ENCODE assay signal across 8 cellular contexts in the genomic region with DNA sequence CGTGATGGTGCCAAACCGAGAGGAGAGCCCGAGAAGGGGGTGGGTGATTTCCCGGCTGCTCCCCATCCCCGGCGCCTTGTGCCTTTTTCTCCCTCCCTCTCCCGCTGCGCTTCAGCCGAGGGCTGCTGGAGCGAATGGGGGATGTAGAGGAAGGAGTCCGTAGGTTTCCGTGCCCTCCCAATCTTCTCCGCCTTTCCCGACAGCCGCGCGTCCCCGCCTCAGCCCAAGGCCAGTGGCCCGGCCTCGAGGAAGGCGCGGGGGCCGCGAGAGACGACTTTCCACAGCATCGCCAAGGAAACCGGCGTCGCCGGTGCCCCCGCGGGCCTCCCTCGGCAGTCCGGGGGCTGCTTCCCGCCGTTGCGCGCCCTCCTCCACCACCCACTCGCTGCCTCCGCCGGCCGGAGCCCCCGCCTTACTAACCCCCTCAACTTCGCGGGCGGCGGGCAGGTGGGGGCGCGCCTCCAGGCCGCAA. TPM values are rescaled to one million over a fixed set of nuclear protein-coding genes. Genes with fewer than 3 reads are reported as not detected.
DNase-seq lines count a peak whose midpoint lies in the region; ATAC-seq and TF ChIP-seq lines count a peak whose summit lies in the region.

No MANE protein-coding gene starts in this region.

- TF ChIP-seq EP300 in tibial nerve (IDR thresholded peaks at IDR 0.05) = no peak

- H3K27me3 ChIP-seq in lung (ENCODE audit: control insufficient read depth, insufficient read depth) (no peaks in the 10 kb centered on the region), tibial nerve (peaks cover 0 to 27% of the 10 kb centered on the region in 2 donors)

- WGBS in lung, 2 donors = 1% methylated on average over 40 to 50 of the region's 50 CpGs
- 1% methylated on average over 49 to 50 of the region's 50 CpGs for WGBS in tibial nerve, 2 donors

- TF ChIP-seq CTCF in astrocyte of the cerebellum (IDR thresholded peaks at IDR 0.05; ENCODE audit: low read depth, low read length, missing control alignments) = no peak
- no peak for TF ChIP-seq CTCF in lung (IDR thresholded peaks at IDR 0.05; ENCODE audit: control extremely low read depth, extremely low read depth)
- TF ChIP-seq CTCF in tibial nerve (IDR thresholded peaks at IDR 0.05) = no peak

- H3K9me3 ChIP-seq in lung (ENCODE audit: control insufficient read depth in 2 of 2, insufficient read depth in 1 of 2, low read length in 1 of 2) (no peaks in the 10 kb centered on the region), tibial nerve (no peaks in the 10 kb centered on the region)

- peak overlapping the region; percentile 64 for H3K4me3 ChIP-seq in astrocyte of the cerebellum (ENCODE audit: low read depth, low read length)
- H3K4me3 ChIP-seq in lung = peak overlapping the region; percentile 71
- peak overlapping the region; percentile 79 to 96 (median 86) for H3K4me3 ChIP-seq in tibial nerve

- peak; percentile 73 for DNase-seq in activated effector memory CD4-positive, alpha-beta T cell treated with anti-CD3 and anti-CD28 coated beads, Interleukin-2, amount 50 U/mL, for 16 hours
- no peak for DNase-seq in activated effector memory CD4-positive, alpha-beta T cell treated with Interleukin-2 at 50 U/mL for 16 hours
- DNase-seq in astrocyte of the cerebellum (ENCODE audit: low read depth) = no peak
- DNase-seq in lung (ENCODE audit: low spot score) = no peak
- no peak for DNase-seq in tibial nerve (ENCODE audit: low spot score in 2 of 2)
- no peak for DNase-seq in NCI-H2107 treated with DMSO at 0.1 percent for 48 hours (lab: John Stamatoyannopoulos, UW; ENCODE audit: unreplicated experiment)

- H3K27ac ChIP-seq in lung (ENCODE audit: low read depth in 1 of 2, low read length in 1 of 2) = peak overlapping the region in 1 of 2 donors; percentile 62
- peak overlapping the region; percentile 1 to 94 (median 52) for H3K27ac ChIP-seq in tibial nerve

- TF ChIP-seq POLR2A in tibial nerve (IDR thresholded peaks at IDR 0.05) = no peak

- H3K4me1 ChIP-seq in lung (ENCODE audit: control insufficient read depth in 2 of 2, insufficient read depth in 2 of 2, low read length in 2 of 2) (peaks cover 5 to 22% of the 10 kb centered on the region in 2 donors), tibial nerve (peaks cover 0 to 54% (median 28%) of the 10 kb centered on the region in 4 donors)

- H3K36me3 ChIP-seq in lung (ENCODE audit: control insufficient read depth in 2 of 2, insufficient read depth in 2 of 2, low read length in 2 of 2) (no peaks in the 10 kb centered on the region), tibial nerve (peaks cover 0 to 18% (median 0%) of the 10 kb centered on the region in 3 donors)

- in situ Hi-C loops in astrocyte of the cerebellum (cut with HindIII; ENCODE audit: low sequenced_read_pairs) = no loop called here

- ATAC-seq in lung (ENCODE audit: insufficient read depth, low FRiP score) (no peak), GM21367 (IDR thresholded peaks at IDR 0.05; ENCODE audit: unreplicated experiment) (no peak), HG03280 (IDR thresholded peaks at IDR 0.05; ENCODE audit: unreplicated experiment) (no peak)

RNA-seq across cellular contexts. Expression of a gene that starts 1.2 kb away (rescaled TPM):
- 1 to 10 TPM in 1 of 2 donors, under 1 TPM in 1; 0.82 to 7.8 TPM for total RNA-seq in lung
- polyA plus RNA-seq in lung = 10 to 100 TPM in 1 of 2 donors, 1 to 10 TPM in 1; 2.9 to 15.5 TPM
- 10 to 100 TPM; 19.4 to 35.4 (median 27.7) TPM for total RNA-seq in tibial nerve

RNA-seq across cellular contexts. Expression of a gene that starts 10.4 kb away (rescaled TPM):
- 10 to 100 TPM; 13.7 to 16.9 TPM for total RNA-seq in lung
- 10 to 100 TPM in 1 of 2 donors, 1 to 10 TPM in 1; 7.4 to 10.2 TPM for polyA plus RNA-seq in lung
- 10 to 100 TPM; 36.9 to 73.9 (median 48.1) TPM for total RNA-seq in tibial nerve
